In the genomic region with DNA sequence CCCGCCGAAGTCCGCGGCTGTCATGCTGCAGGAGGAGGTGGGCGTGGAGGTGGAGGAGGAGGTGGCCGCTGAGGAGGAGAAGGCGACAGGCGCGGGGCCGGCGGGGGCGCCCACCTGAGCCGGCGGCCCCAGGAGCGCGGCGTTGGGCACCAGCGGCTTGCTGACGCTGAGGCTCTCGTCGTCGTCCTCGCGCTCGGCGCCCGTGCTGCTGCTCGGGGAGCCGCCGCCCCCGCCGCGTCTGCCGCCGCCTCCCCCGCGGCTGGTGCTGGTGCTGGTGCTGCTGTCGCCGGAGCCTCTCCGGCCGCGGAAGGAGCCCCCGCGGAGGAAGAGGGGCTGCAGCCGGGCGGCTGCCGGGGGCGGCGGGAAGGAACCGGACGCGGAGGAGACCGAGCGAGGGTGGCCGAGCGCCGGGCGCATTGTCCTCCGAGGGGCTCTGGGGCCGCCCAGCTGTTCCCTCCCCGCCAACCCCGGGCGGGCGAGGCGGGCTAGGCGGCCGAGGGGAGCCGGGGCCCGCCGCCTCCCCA, we compare ENCODE assay signal across 8 cellular contexts. TPM values are rescaled to one million over a fixed set of nuclear protein-coding genes. Genes with fewer than 3 reads are reported as not detected.
DNase-seq lines count a peak whose midpoint lies in the region; ATAC-seq, FAIRE-seq and TF ChIP-seq lines count a peak whose summit lies in the region.

No MANE protein-coding gene starts in this region.

- H3K27me3 ChIP-seq in adipocyte (replicated peaks; ENCODE audit: control insufficient read depth, insufficient read depth, low read length): peaks cover 39% of the 10 kb centered on the region
- H3K27me3 ChIP-seq in HepG2 (ENCODE audit: control insufficient read depth in 1 of 2, insufficient read depth in 2 of 2, low read length in 2 of 2): peaks cover 7 to 20% of the 10 kb centered on the region in 2 experiments; a peak in 4 of 5 replicates
- peaks cover 33% of the 10 kb centered on the region for H3K27me3 ChIP-seq in upper lobe of right lung

- H3K79me2 ChIP-seq in HepG2 (ENCODE audit: insufficient read depth, low read length): no peaks in the 10 kb centered on the region

- H3K4me1 ChIP-seq in HEK293 (ENCODE audit: control insufficient read depth, insufficient read depth, low read length): no peaks in the 10 kb centered on the region
- H3K4me1 ChIP-seq in adipocyte (ENCODE audit: control insufficient read depth, insufficient read depth, low read length): peaks cover 5% of the 10 kb centered on the region
- no peaks in the 10 kb centered on the region for H3K4me1 ChIP-seq in HepG2 (ENCODE audit: insufficient read depth, low read length)
- peaks cover 21% of the 10 kb centered on the region for H3K4me1 ChIP-seq in upper lobe of right lung

- no peak for DNase-seq in AG09309 (ENCODE audit: low read depth)
- peak; percentile 34 for DNase-seq in adipocyte (ENCODE audit: low read depth)
- no peak for DNase-seq in HepG2 (ENCODE audit: low spot score)
- DNase-seq in upper lobe of right lung: no peak
- no peak for DNase-seq in NOMO-1 treated with dmso at 0.1 percent for 144 hours (lab: John Stamatoyannopoulos, UW; ENCODE audit: unreplicated experiment)

- H3K9ac ChIP-seq in adipocyte (ENCODE audit: low read length): no peak overlapping the region
- no peak overlapping the region for H3K9ac ChIP-seq in HepG2 (ENCODE audit: insufficient read depth, low read depth, low read length)

- H4K20me1 ChIP-seq in HepG2 (ENCODE audit: insufficient read depth, low read length): no peaks in the 10 kb centered on the region

- TF ChIP-seq EP300 in HepG2 (IDR thresholded peaks at IDR 0.05; ENCODE audit: low read depth in 2 of 2, low read length in 2 of 2) (no peak), HepG2 (CRISPR knock-in tag; IDR thresholded peaks at IDR 0.05; ENCODE audit: borderline replicate concordance) (no peak)

- FAIRE-seq in HepG2 (lab: Jason Lieb, UNC): no peak

- TF ChIP-seq RAD21 in HepG2 (CRISPR knock-in tag; IDR thresholded peaks at IDR 0.05): no peak

- no peak for TF ChIP-seq POLR2A in HepG2 (IDR thresholded peaks at IDR 0.05; ENCODE audit: insufficient read depth in 1 of 2, low read depth in 2 of 2, low read length in 2 of 2)

- no peak overlapping the region for H2AFZ ChIP-seq in HepG2 (ENCODE audit: low read length)

- ATAC-seq in HepG2 (no peak), upper lobe of right lung (peak; percentile 19), HG03520 (IDR thresholded peaks at IDR 0.05; ENCODE audit: unreplicated experiment) (no peak), GM19467 (IDR thresholded peaks at IDR 0.05; ENCODE audit: unreplicated experiment) (no peak)

- no CpG with 5 or more reads among the region's 70 CpGs for WGBS in HepG2 (ENCODE audit: low lambda C conversion rate)

- POLR2A ChIA-PET in HEK293 (lab: Yijun Ruan, JAX): no interaction called here
- POLR2A ChIA-PET in HepG2 (lab: Yijun Ruan, JAX): no interaction called here

- CTCF ChIA-PET in HEK293 (lab: Yijun Ruan, JAX) (interaction anchor here (1.6 kb wide), 1 partner anchor 51 kb away, joined by 7 read pairs; no protein-coding TSS in a partner anchor), HepG2 (lab: Yijun Ruan, JAX; ENCODE audit: low intra/inter-chr PET ratio, low total read pairs) (no interaction called here)

- no peaks in the 10 kb centered on the region for H3K9me3 ChIP-seq in HEK293 (ENCODE audit: control insufficient read depth, insufficient read depth, low read depth, low read length)
- H3K9me3 ChIP-seq in adipocyte (ENCODE audit: control insufficient read depth, low read length): no peaks in the 10 kb centered on the region
- no peaks in the 10 kb centered on the region for H3K9me3 ChIP-seq in HepG2 (ENCODE audit: low read length)
- no peaks in the 10 kb centered on the region for H3K9me3 ChIP-seq in upper lobe of right lung

- no peaks in the 10 kb centered on the region for H3K36me3 ChIP-seq in HEK293 (ENCODE audit: control insufficient read depth in 2 of 2, insufficient read depth in 1 of 2, low read length in 2 of 2)
- H3K36me3 ChIP-seq in adipocyte (ENCODE audit: control insufficient read depth, insufficient read depth, low read length, severe bottlenecking): no peaks in the 10 kb centered on the region
- H3K36me3 ChIP-seq in HepG2 (replicated peaks in 1 of 2; ENCODE audit: control insufficient read depth in 1 of 2, insufficient read depth in 2 of 2, low read length in 2 of 2): no peaks in the 10 kb centered on the region
- H3K36me3 ChIP-seq in upper lobe of right lung: no peaks in the 10 kb centered on the region

- H3K4me3 ChIP-seq in AG09309 (ENCODE audit: control insufficient read depth, low read depth, low read length): peak overlapping the region; percentile 10
- peak overlapping the region; percentile 57 for H3K4me3 ChIP-seq in HEK293 (ENCODE audit: low read depth, low read length)
- peak overlapping the region; percentile 56 for H3K4me3 ChIP-seq in adipocyte (ENCODE audit: low read length)
- peak overlapping the region in 1 of 3 experiments; percentile 40; a peak in 2 of 6 replicates for H3K4me3 ChIP-seq in HepG2 (replicated peaks in 1 of 3; ENCODE audit: insufficient read depth in 1 of 3, low read depth in 2 of 3, low read length in 3 of 3)
- H3K4me3 ChIP-seq in upper lobe of right lung: peak overlapping the region; percentile 54

- H3K4me2 ChIP-seq in HepG2 (ENCODE audit: low read depth, low read length): peak overlapping the region; percentile 36; the same call in 1 of the 2 replicates

- TF ChIP-seq CTCF in AG09309 (IDR thresholded peaks at IDR 0.05; ENCODE audit: control insufficient read depth, insufficient read depth, low read depth, low read length, missing control alignments): no peak
- TF ChIP-seq CTCF in HEK293 (tag by site-specific recombination; IDR thresholded peaks at IDR 0.05): no peak
- TF ChIP-seq CTCF in HepG2 (CRISPR knock-in tag; IDR thresholded peaks at IDR 0.05): no peak
- no peak for TF ChIP-seq CTCF in upper lobe of right lung (IDR thresholded peaks at IDR 0.05)

- intact Hi-C loops in HepG2 (cut with micrococcal nuclease; ENCODE audit: unreplicated experiment): no loop called here
- intact Hi-C loops in upper lobe of right lung (cut with DNase I): no loop called here

- H3K27ac ChIP-seq in HEK293 (ENCODE audit: extremely low read depth, low read depth, low read length) (peak overlapping the region; percentile 31; the same call in 1 of the 2 replicates), HepG2 (ENCODE audit: extremely low read length, insufficient read depth, low read length) (no peak overlapping the region), upper lobe of right lung (no peak overlapping the region)

- in situ Hi-C loops in HepG2 (cut with HindIII; ENCODE audit: extremely low pct_ligation_motif_present, low pct_unique_long_range_greater_than_20kb): no loop called here

- BruUV-seq in HepG2 (replicated peaks; lab: Mats Ljungman, UMichigan): no TSS peak

RNA-seq across cellular contexts. Expression of gene TMEM121B, which starts 0.4 kb away (rescaled TPM):
- not detected in 2 replicates for total RNA-seq in HepG2 (2016; rRNA removed; fragmentation: Illumina TruSeq; extraction: Trizol)
- total RNA-seq in HepG2 (2016; cell fraction: cytosol; rRNA removed; fragmentation: Illumina TruSeq; extraction: Trizol; ENCODE audit: low read depth): not detected in 2 replicates
- total RNA-seq in HepG2 (2016; cell fraction: insoluble cytoplasmic fraction; rRNA removed; fragmentation: Illumina TruSeq; extraction: Trizol): not detected in 2 replicates
- total RNA-seq in HepG2 (2016; cell fraction: membrane; rRNA removed; fragmentation: Illumina TruSeq; extraction: Trizol): not detected in 2 replicates
- total RNA-seq in HepG2 (2016; cell fraction: nucleus; rRNA removed; fragmentation: Illumina TruSeq; extraction: Trizol): not detected in 2 replicates
- polyA plus RNA-seq in HepG2 (2011; rRNA removed): not detected in 2 replicates
- 0.01 TPM in 1 of 2 replicates, not detected in the other for polyA plus RNA-seq in HepG2 (2011; cell fraction: cytosol; rRNA removed)
- polyA plus RNA-seq in HepG2 (2011; cell fraction: nucleus; rRNA removed): not detected in 2 replicates
- polyA plus RNA-seq in HepG2 (2012): not detected in 2 replicates
- polyA plus RNA-seq in HepG2 (2016; cell fraction: cytosol; fragmentation: Illumina TruSeq; extraction: Trizol; ENCODE audit: low read depth): not detected in 2 replicates
- polyA plus RNA-seq in HepG2 (2016; cell fraction: insoluble cytoplasmic fraction; fragmentation: Illumina TruSeq; extraction: Trizol; ENCODE audit: low read depth): not detected in 2 replicates
- not detected in 2 replicates for polyA plus RNA-seq in HepG2 (2016; cell fraction: membrane; fragmentation: Illumina TruSeq; extraction: Trizol; ENCODE audit: low read depth)
- polyA plus RNA-seq in HepG2 (2016; cell fraction: nucleus; fragmentation: Illumina TruSeq; extraction: Trizol; ENCODE audit: insufficient read depth, low read depth): not detected in 2 replicates
- not detected in 2 replicates for polyA minus RNA-seq in HepG2 (2011; rRNA and poly(A)+ RNA removed; ENCODE audit: low replicate concordance)
- not detected in 2 replicates for polyA minus RNA-seq in HepG2 (2011; cell fraction: cytosol; rRNA and poly(A)+ RNA removed)
- not detected in 2 replicates for polyA minus RNA-seq in HepG2 (2011; cell fraction: nucleus; rRNA and poly(A)+ RNA removed)
- total RNA-seq in upper lobe of right lung: 2.1 TPM

RNA-seq across cellular contexts. Expression of gene IL17RA, which starts 36.0 kb away (rescaled TPM):
- total RNA-seq in HepG2 (2016; rRNA removed; fragmentation: Illumina TruSeq; extraction: Trizol) (1.5 and 2.5 TPM in 2 replicates), upper lobe of right lung (49.8 TPM)
- 0.61 and 0.62 TPM in 2 replicates for total RNA-seq in HepG2 (2016; cell fraction: cytosol; rRNA removed; fragmentation: Illumina TruSeq; extraction: Trizol; ENCODE audit: low read depth)
- 0.95 and 3.2 TPM in 2 replicates for total RNA-seq in HepG2 (2016; cell fraction: insoluble cytoplasmic fraction; rRNA removed; fragmentation: Illumina TruSeq; extraction: Trizol)
- total RNA-seq in HepG2 (2016; cell fraction: membrane; rRNA removed; fragmentation: Illumina TruSeq; extraction: Trizol): 0.38 and 0.68 TPM in 2 replicates
- total RNA-seq in HepG2 (2016; cell fraction: nucleus; rRNA removed; fragmentation: Illumina TruSeq; extraction: Trizol): 2.4 and 2.5 TPM in 2 replicates
- 8.2 and 8.4 TPM in 2 replicates for polyA plus RNA-seq in HepG2 (2011; rRNA removed)
- polyA plus RNA-seq in HepG2 (2011; cell fraction: cytosol; rRNA removed): 5.2 TPM in 2 replicates
- polyA plus RNA-seq in HepG2 (2011; cell fraction: nucleus; rRNA removed): 8.5 and 8.8 TPM in 2 replicates
- 3.0 and 4.2 TPM in 2 replicates for polyA plus RNA-seq in HepG2 (2012)
- polyA plus RNA-seq in HepG2 (2016; cell fraction: cytosol; fragmentation: Illumina TruSeq; extraction: Trizol; ENCODE audit: low read depth): 0.52 and 0.53 TPM in 2 replicates
- 2.4 and 2.6 TPM in 2 replicates for polyA plus RNA-seq in HepG2 (2016; cell fraction: insoluble cytoplasmic fraction; fragmentation: Illumina TruSeq; extraction: Trizol; ENCODE audit: low read depth)
- 0.46 and 0.87 TPM in 2 replicates for polyA plus RNA-seq in HepG2 (2016; cell fraction: membrane; fragmentation: Illumina TruSeq; extraction: Trizol; ENCODE audit: low read depth)
- polyA plus RNA-seq in HepG2 (2016; cell fraction: nucleus; fragmentation: Illumina TruSeq; extraction: Trizol; ENCODE audit: insufficient read depth, low read depth): 5.9 TPM in 2 replicates
- polyA minus RNA-seq in HepG2 (2011; rRNA and poly(A)+ RNA removed; ENCODE audit: low replicate concordance): 9.0 and 12.5 TPM in 2 replicates
- polyA minus RNA-seq in HepG2 (2011; cell fraction: cytosol; rRNA and poly(A)+ RNA removed): 1.4 and 3.1 TPM in 2 replicates
- 3.6 and 6.1 TPM in 2 replicates for polyA minus RNA-seq in HepG2 (2011; cell fraction: nucleus; rRNA and poly(A)+ RNA removed)

RNA-seq across cellular contexts. Expression of gene HDHD5, which starts 38.3 kb away (rescaled TPM):
- total RNA-seq in HepG2 (2016; rRNA removed; fragmentation: Illumina TruSeq; extraction: Trizol) (not detected in 2 replicates), upper lobe of right lung (22.7 TPM)
- total RNA-seq in HepG2 (2016; cell fraction: cytosol; rRNA removed; fragmentation: Illumina TruSeq; extraction: Trizol; ENCODE audit: low read depth): not detected in 2 replicates
- not detected in 2 replicates for total RNA-seq in HepG2 (2016; cell fraction: insoluble cytoplasmic fraction; rRNA removed; fragmentation: Illumina TruSeq; extraction: Trizol)
- total RNA-seq in HepG2 (2016; cell fraction: membrane; rRNA removed; fragmentation: Illumina TruSeq; extraction: Trizol): not detected in 2 replicates
- not detected in 2 replicates for total RNA-seq in HepG2 (2016; cell fraction: nucleus; rRNA removed; fragmentation: Illumina TruSeq; extraction: Trizol)
- not detected in 2 replicates for polyA plus RNA-seq in HepG2 (2011; rRNA removed)
- not detected in 2 replicates for polyA plus RNA-seq in HepG2 (2011; cell fraction: cytosol; rRNA removed)
- not detected in 2 replicates for polyA plus RNA-seq in HepG2 (2011; cell fraction: nucleus; rRNA removed)
- polyA plus RNA-seq in HepG2 (2012): not detected in 2 replicates
- not detected in 2 replicates for polyA plus RNA-seq in HepG2 (2016; cell fraction: cytosol; fragmentation: Illumina TruSeq; extraction: Trizol; ENCODE audit: low read depth)
- not detected in 2 replicates for polyA plus RNA-seq in HepG2 (2016; cell fraction: insoluble cytoplasmic fraction; fragmentation: Illumina TruSeq; extraction: Trizol; ENCODE audit: low read depth)
- polyA plus RNA-seq in HepG2 (2016; cell fraction: membrane; fragmentation: Illumina TruSeq; extraction: Trizol; ENCODE audit: low read depth): not detected in 2 replicates
- polyA plus RNA-seq in HepG2 (2016; cell fraction: nucleus; fragmentation: Illumina TruSeq; extraction: Trizol; ENCODE audit: insufficient read depth, low read depth): not detected in 2 replicates
- 0.34 and 36.3 TPM in 2 replicates for polyA minus RNA-seq in HepG2 (2011; rRNA and poly(A)+ RNA removed; ENCODE audit: low replicate concordance)
- 0.69 and 0.79 TPM in 2 replicates for polyA minus RNA-seq in HepG2 (2011; cell fraction: cytosol; rRNA and poly(A)+ RNA removed)
- 0.52 TPM in 1 of 2 replicates, not detected in the other for polyA minus RNA-seq in HepG2 (2011; cell fraction: nucleus; rRNA and poly(A)+ RNA removed)

Comparison
In these comparisons a context has a peak if more than half of its experiments do, and no peak if none do; other contexts are left out.
1. RNA of gene IL17RA, which starts 36.0 kb away (total RNA-seq): 49.8 TPM in upper lobe of right lung (single experiment); 0.38 to 3.2 TPM in HepG2; every median in the first group is over 10 times any median in the second.
2. RNA of gene HDHD5, which starts 38.3 kb away (total RNA-seq): 22.7 TPM in upper lobe of right lung (single experiment); not detected in HepG2; every median in the first group is over 10 times any median in the second.